ENCODE assay signal across 1 cellular context in the genomic region with DNA sequence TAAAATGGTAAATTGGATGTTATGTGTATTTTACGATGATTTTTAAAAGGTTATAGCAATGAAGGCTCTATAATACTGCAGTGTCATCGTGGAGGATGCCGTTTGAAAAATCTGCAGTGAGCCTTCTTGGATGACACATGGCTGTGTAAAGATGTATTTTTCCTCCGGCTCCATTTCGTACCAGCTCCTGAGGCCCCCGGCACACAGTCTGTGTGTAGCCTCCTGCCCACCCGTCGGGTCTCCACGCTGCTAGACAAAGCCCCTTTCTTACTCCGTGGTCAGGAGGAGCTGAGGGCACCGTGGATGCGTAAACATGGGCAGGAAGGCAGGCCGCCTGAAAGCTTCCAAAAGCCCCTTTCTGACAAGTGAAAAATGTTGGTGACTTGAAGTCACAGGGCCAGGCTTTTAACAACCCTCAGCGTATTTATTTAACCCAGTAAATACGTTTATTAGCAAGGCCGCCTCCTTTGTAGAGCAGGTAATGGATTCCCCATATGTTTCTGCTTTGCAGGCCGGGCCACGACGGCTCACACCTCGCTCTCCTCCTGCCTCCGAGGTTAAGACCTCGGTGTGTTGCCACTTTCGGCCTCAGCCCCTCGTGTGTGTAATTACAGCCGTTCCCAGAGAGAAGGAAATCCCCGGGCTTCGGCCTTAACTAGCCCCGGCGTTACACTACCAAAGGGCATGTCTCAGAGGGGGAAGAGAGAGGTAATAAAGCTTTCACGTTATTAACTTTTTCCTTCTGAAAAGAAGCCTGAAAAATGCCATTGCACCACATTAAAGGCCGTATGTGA.
TF ChIP-seq lines count a peak whose summit lies in the region.

No MANE protein-coding gene starts in this region.

TF ChIP-seq in K562, 482 proteins besides CTCF, POLR2A, EP300 and RAD21 (continued from another document):
- TF ChIP-seq, protein P1, sequence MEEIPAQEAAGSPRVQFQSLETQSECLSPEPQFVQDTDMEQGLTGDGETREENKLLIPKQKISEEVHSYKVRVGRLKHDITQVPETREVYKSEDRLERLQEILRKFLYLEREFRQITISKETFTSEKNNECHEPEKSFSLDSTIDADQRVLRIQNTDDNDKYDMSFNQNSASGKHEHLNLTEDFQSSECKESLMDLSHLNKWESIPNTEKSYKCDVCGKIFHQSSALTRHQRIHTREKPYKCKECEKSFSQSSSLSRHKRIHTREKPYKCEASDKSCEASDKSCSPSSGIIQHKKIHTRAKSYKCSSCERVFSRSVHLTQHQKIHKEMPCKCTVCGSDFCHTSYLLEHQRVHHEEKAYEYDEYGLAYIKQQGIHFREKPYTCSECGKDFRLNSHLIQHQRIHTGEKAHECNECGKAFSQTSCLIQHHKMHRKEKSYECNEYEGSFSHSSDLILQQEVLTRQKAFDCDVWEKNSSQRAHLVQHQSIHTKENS (CRISPR knock-in tag; IDR thresholded peaks at IDR 0.05) = no peak
- TF ChIP-seq CHCHD3 (CRISPR knock-in tag; IDR thresholded peaks at IDR 0.05) = no peak
- peak; percentile 18; the same call in 1 of the 2 replicates for TF ChIP-seq C11orf30 (IDR thresholded peaks at IDR 0.05; ENCODE audit: low read depth)
- TF ChIP-seq ETS2 (tag; IDR thresholded peaks at IDR 0.05; ENCODE audit: borderline replicate concordance, poor library complexity, severe bottlenecking) = no peak
- no peak for TF ChIP-seq ARHGAP35 (IDR thresholded peaks at IDR 0.05; ENCODE audit: partially characterized antibody)
- peak; percentile 32; the same call in 1 of the 2 replicates for TF ChIP-seq ZNF316 (IDR thresholded peaks at IDR 0.05)
- TF ChIP-seq LCOR (CRISPR knock-in tag; IDR thresholded peaks at IDR 0.05) = no peak
